ENCODE assay signal across 8 cellular contexts in the genomic region with DNA sequence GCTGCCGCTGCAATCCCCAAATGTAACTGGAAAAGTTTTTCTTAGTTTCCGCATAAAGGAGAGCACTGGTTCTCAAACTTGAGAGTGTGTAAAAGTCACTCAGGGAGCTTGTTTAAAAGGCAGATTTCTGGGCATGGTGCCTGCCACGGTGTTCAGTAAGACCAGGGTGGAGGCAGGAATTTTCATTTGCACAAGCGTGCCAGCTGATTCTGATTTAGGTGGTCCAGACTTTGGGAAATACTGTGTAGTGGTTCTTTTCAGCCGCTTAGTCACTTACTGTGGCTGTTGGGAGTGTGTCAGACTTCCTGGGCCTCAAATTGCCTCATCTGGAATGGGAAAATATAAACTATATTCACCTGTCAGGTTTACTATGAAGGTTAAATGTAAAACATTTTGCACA. TPM values are rescaled to one million over a fixed set of nuclear protein-coding genes. Genes with fewer than 3 reads are reported as not detected.
A peak's percentile ranks its signal among the peaks of the same experiment; 100 is the strongest.
DNase-seq lines count a peak whose midpoint lies in the region; ATAC-seq and TF ChIP-seq lines count a peak whose summit lies in the region.

No MANE protein-coding gene starts in this region.

- CTCF ChIA-PET in naive thymus-derived CD4-positive, alpha-beta T cell (lab: Charles Lee) = no interaction called here

- POLR2A ChIA-PET in naive thymus-derived CD4-positive, alpha-beta T cell (lab: Charles Lee) = interaction anchor here (0.8 kb wide), 1 partner anchor 16 kb away, joined by 4 read pairs; no protein-coding TSS in a partner anchor

- no peaks in the 10 kb centered on the region for H3K9me3 Mint-ChIP-seq in naive thymus-derived CD4-positive, alpha-beta T cell

- peaks cover 0 to 15% (median 13%) of the 10 kb centered on the region in 7 donors for H3K4me1 Mint-ChIP-seq in naive thymus-derived CD4-positive, alpha-beta T cell

- no peak for TF ChIP-seq CTCF in BE2C (IDR thresholded peaks at IDR 0.05; ENCODE audit: low read depth, low read length)
- TF ChIP-seq CTCF in KMS-11 (conservative IDR thresholded peaks at IDR 0.05; ENCODE audit: low read depth, low read length) = no peak
- no peak for TF ChIP-seq CTCF in colonic mucosa (IDR thresholded peaks at IDR 0.05)

- peaks cover 4% of the 10 kb centered on the region for H3K36me3 ChIP-seq in BE2C
- no peaks in the 10 kb centered on the region for H3K36me3 ChIP-seq in KMS-11 (ENCODE audit: insufficient read depth)
- H3K36me3 ChIP-seq in colonic mucosa = no peaks in the 10 kb centered on the region
- peaks cover 0 to 4% (median 0%) of the 10 kb centered on the region in 3 experiments for H3K36me3 ChIP-seq in naive thymus-derived CD4-positive, alpha-beta T cell (ENCODE audit: control insufficient read depth in 2 of 3, insufficient read depth in 3 of 3, low read length in 3 of 3)

- no peaks in the 10 kb centered on the region for H3K79me2 ChIP-seq in KMS-11 (ENCODE audit: insufficient read depth, low read depth)

- intact Hi-C loops in colonic mucosa (cut with DNase I) = loop anchor here (5.0 kb wide), 1 partner anchor 92 kb away; no protein-coding TSS in a partner anchor
- intact Hi-C loops in naive thymus-derived CD4-positive, alpha-beta T cell (cut with micrococcal nuclease) = no loop called here

- peak overlapping the region; percentile 99; the same call in 1 of the 2 replicates for H2AFZ ChIP-seq in KMS-11 (ENCODE audit: low read depth)

- peaks cover 0 to 33% (median 0%) of the 10 kb centered on the region in 5 donors for H3K27me3 Mint-ChIP-seq in naive thymus-derived CD4-positive, alpha-beta T cell

- H3K27me3 ChIP-seq in BE2C (no peaks in the 10 kb centered on the region), KMS-11 (ENCODE audit: insufficient read depth, low read depth) (no peaks in the 10 kb centered on the region), colonic mucosa (no peaks in the 10 kb centered on the region)
- H3K27me3 ChIP-seq in naive thymus-derived CD4-positive, alpha-beta T cell (ENCODE audit: control insufficient read depth in 2 of 2, insufficient read depth in 2 of 2, low read length in 2 of 2) = no peaks in the 10 kb centered on the region

- H3K4me3 ChIP-seq in BE2C (ENCODE audit: low read depth, low read length) (peak overlapping the region; percentile 92), KMS-11 (IDR thresholded peaks at IDR 0.05; ENCODE audit: insufficient read depth, low read depth, low read length) (peak overlapping the region; percentile 18), colonic mucosa (peak overlapping the region; percentile 72)
- H3K4me3 ChIP-seq in naive thymus-derived CD4-positive, alpha-beta T cell (ENCODE audit: low read length) = peak overlapping the region; percentile 100

- DNase-seq in BE2C = no peak
- peak; percentile 31 for DNase-seq in colonic mucosa
- DNase-seq in naive thymus-derived CD4-positive, alpha-beta T cell = no peak
- no peak for DNase-seq in occipital lobe (lab: John Stamatoyannopoulos, UW)
- DNase-seq in stimulated activated CD4-positive, alpha-beta T cell treated with anti-CD3 and anti-CD28 coated beads, Interleukin-4, amount 100 ng/mL, for 1 hour = no peak
- DNase-seq in mesenteric fat pad (ENCODE audit: low spot score) = no peak

- H3K27ac ChIP-seq in KMS-11 = no peak overlapping the region
- peak overlapping the region; percentile 29 for H3K27ac ChIP-seq in colonic mucosa
- H3K27ac ChIP-seq in naive thymus-derived CD4-positive, alpha-beta T cell (ENCODE audit: low read depth, low read length) = peak overlapping the region; percentile 61

- no peaks in the 10 kb centered on the region for H4K20me1 ChIP-seq in KMS-11 (ENCODE audit: insufficient read depth)

- peak overlapping the region; percentile 79 to 94 (median 87) for H3K4me3 Mint-ChIP-seq in naive thymus-derived CD4-positive, alpha-beta T cell

- H3K36me3 Mint-ChIP-seq in naive thymus-derived CD4-positive, alpha-beta T cell = no peaks in the 10 kb centered on the region

- H3K4me2 ChIP-seq in KMS-11 = no peak overlapping the region

- H3K27ac Mint-ChIP-seq in naive thymus-derived CD4-positive, alpha-beta T cell = peak overlapping the region in 3 of 9 donors; percentile 21 to 62 (median 46)

- no peaks in the 10 kb centered on the region for H3K4me1 ChIP-seq in BE2C
- H3K4me1 ChIP-seq in KMS-11 (ENCODE audit: low read depth, poor library complexity, severe bottlenecking) = peaks cover 4% of the 10 kb centered on the region
- H3K4me1 ChIP-seq in colonic mucosa = peaks cover 4% of the 10 kb centered on the region
- H3K4me1 ChIP-seq in naive thymus-derived CD4-positive, alpha-beta T cell (ENCODE audit: control insufficient read depth in 2 of 2, insufficient read depth in 2 of 2, low read length in 2 of 2) = peaks cover 0 to 4% of the 10 kb centered on the region in 2 donors

- no peak overlapping the region for H3K9ac ChIP-seq in KMS-11
- H3K9ac ChIP-seq in colonic mucosa (ENCODE audit: low read depth in 2 of 2, low read length in 2 of 2) = peak overlapping the region; percentile 36 to 61

- H3K9me3 ChIP-seq in BE2C (no peaks in the 10 kb centered on the region), colonic mucosa (no peaks in the 10 kb centered on the region)
- no peaks in the 10 kb centered on the region for H3K9me3 ChIP-seq in naive thymus-derived CD4-positive, alpha-beta T cell (ENCODE audit: control insufficient read depth in 2 of 3, low read length in 3 of 3)

- ATAC-seq in naive thymus-derived CD4-positive, alpha-beta T cell = no peak
- ATAC-seq in HG02678 (IDR thresholded peaks at IDR 0.05; ENCODE audit: unreplicated experiment) = no peak

RNA-seq across cellular contexts. Expression of gene ARMC9, which starts 0.8 kb away (rescaled TPM):
- 24.7 TPM for polyA plus RNA-seq in BE2C (2012; ENCODE audit: insufficient read depth, insufficient read length, low read depth)
- 10 to 100 TPM in 1 of 2 donors, 1 to 10 TPM in 1; 9.8 to 17.2 TPM for total RNA-seq in colonic mucosa
- total RNA-seq in naive thymus-derived CD4-positive, alpha-beta T cell = 1 to 10 TPM in 2 of 5 experiments, under 1 TPM in 3; 0.69 to 2.0 (median 0.85) TPM
- under 1 TPM; 0.45 to 0.98 TPM for polyA plus RNA-seq in naive thymus-derived CD4-positive, alpha-beta T cell
- 16.1 TPM for total RNA-seq in occipital lobe
- 11.8 TPM for total RNA-seq in mesenteric fat pad

Comparison
In these comparisons a context has a peak if more than half of its experiments do, and no peak if none do; other contexts are left out.
1. H3K4me3 ChIP-seq: peak in every context shown above with its lines; median percentile 100 in naive thymus-derived CD4-positive, alpha-beta T cell; 92 in BE2C; 72 in colonic mucosa; 18 in KMS-11.